ENCODE assay signal across 8 cellular contexts in genomic region chr2:7632420-7632819, GRCh38.
"Had no signal": no experiment of that assay in that cellular context is flagged by ENCODE, and none has a peak within 500 bp of the region (broad histone marks: within the 10 kb centered on the region; RNA-seq: fewer than 3 reads in every experiment).

No MANE protein-coding gene starts in this region.

- H3K4me3 ChIP-seq: GM23338, HAP-1 had no signal

- H3K9me3 ChIP-seq: HAP-1 had no signal

- H3K4me1 Mint-ChIP-seq: GM23338, IgD-negative memory B cell had no signal

- DNase-seq: H7, HFFc6, KG1 had no signal

- H3K4me2 ChIP-seq: GM23338 had no signal

- H3K27ac Mint-ChIP-seq: GM23338, HFFc6, IgD-negative memory B cell had no signal

- ATAC-seq: GM23338, HCT116 had no signal

- H3K9me3 Mint-ChIP-seq: GM23338, HFFc6 had no signal

- H3K4me3 Mint-ChIP-seq: GM23338, HFFc6, IgD-negative memory B cell had no signal

- H3K36me3 ChIP-seq: HAP-1 had no signal

- H3K4me1 ChIP-seq: HAP-1 had no signal

- H2AFZ ChIP-seq: GM23338 had no signal

- H3K27me3 Mint-ChIP-seq: IgD-negative memory B cell had no signal

- H3K27ac ChIP-seq: HL-60 had no signal
